In the genomic region with DNA sequence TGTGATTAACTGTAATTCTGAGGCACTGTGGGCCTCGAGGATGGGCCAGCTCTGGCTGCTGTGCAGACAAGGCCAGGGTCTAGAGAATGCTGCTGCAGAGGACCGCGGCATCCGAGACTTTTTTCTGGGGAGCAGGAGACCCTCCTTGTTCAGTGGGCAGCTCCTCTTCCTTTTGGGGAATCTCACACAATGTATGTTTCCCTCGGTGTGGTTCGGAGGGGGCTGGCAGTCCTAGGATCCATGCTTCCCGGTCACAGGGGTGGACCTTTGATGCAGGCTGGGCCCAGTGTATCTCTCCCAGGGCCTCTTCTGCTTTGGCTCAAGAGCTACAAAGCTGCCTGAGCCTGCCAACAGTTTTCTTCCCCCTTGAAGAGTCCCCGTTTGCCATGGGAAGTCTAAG, we compare ENCODE assay signal across 15 cellular contexts. TPM values are rescaled to one million over a fixed set of nuclear protein-coding genes. Genes with fewer than 3 reads are reported as not detected.
"Had no signal": no experiment of that assay in that cellular context is flagged by ENCODE, and none has a peak within 500 bp of the region (broad histone marks: within the 10 kb centered on the region; RNA-seq: fewer than 3 reads in every experiment).

No MANE protein-coding gene starts in this region.

- H3K9me3 Mint-ChIP-seq: activated CD4-positive, alpha-beta T cell treated with anti-CD3 and anti-CD28 coated beads, Interleukin-2, amount 10 ng/mL, durations not matched to agents 24 days and 14 days; effector memory CD8-positive, alpha-beta T cell; stimulated activated memory B cell treated with anti-CD40 and anti-IgM and Interleukin-4, amounts not matched to agents 10 μg/mL and 1 μg/mL and 100 μg/mL, for 72 hours; T-helper 1 cell treated with Interleukin-12 subunit alpha and Interleukin-12 subunit beta and Interleukin-4 antibody, amounts not matched to agents 30 μg/mL and 1 μg/mL, for 36 hours had no signal

- H3K27ac Mint-ChIP-seq: activated CD4-positive, alpha-beta T cell treated with anti-CD3 and anti-CD28 coated beads, Interleukin-2, amount 10 ng/mL, durations not matched to agents 24 days and 14 days; effector memory CD8-positive, alpha-beta T cell; stimulated activated memory B cell treated with anti-CD40 and anti-IgM and Interleukin-4, amounts not matched to agents 10 μg/mL and 1 μg/mL and 100 μg/mL, for 72 hours; T-helper 1 cell treated with Interleukin-12 subunit alpha and Interleukin-12 subunit beta and Interleukin-4 antibody, amounts not matched to agents 30 μg/mL and 1 μg/mL, for 36 hours had no signal

- H3K27me3 Mint-ChIP-seq: stimulated activated memory B cell treated with anti-CD40 and anti-IgM and Interleukin-4, amounts not matched to agents 10 μg/mL and 1 μg/mL and 100 μg/mL, for 72 hours had no signal

- H3K4me1 Mint-ChIP-seq: stimulated activated memory B cell treated with anti-CD40 and anti-IgM and Interleukin-4, amounts not matched to agents 10 μg/mL and 1 μg/mL and 100 μg/mL, for 72 hours had no signal

- H3K4me3 Mint-ChIP-seq: activated CD4-positive, alpha-beta T cell treated with anti-CD3 and anti-CD28 coated beads, Interleukin-2, amount 10 ng/mL, durations not matched to agents 24 days and 14 days; effector memory CD8-positive, alpha-beta T cell; stimulated activated memory B cell treated with anti-CD40 and anti-IgM and Interleukin-4, amounts not matched to agents 10 μg/mL and 1 μg/mL and 100 μg/mL, for 72 hours; T-helper 1 cell treated with Interleukin-12 subunit alpha and Interleukin-12 subunit beta and Interleukin-4 antibody, amounts not matched to agents 30 μg/mL and 1 μg/mL, for 36 hours had no signal

- DNase-seq: activated CD4-positive, alpha-beta T cell treated with anti-CD3 and anti-CD28 coated beads, Interleukin-2, amount 10 ng/mL, durations not matched to agents 24 days and 14 days; central memory CD4-positive, alpha-beta T cell; effector memory CD8-positive, alpha-beta T cell; kidney; left ventricle myocardium inferior; mesendoderm; right cardiac atrium; spleen; stimulated activated CD4-positive, alpha-beta T cell treated with anti-CD3 and anti-CD28 coated beads, Interleukin-1b, Interleukin-23, amount 100 ng/mL, for 48 hours had no signal

- H3K27ac ChIP-seq: left ventricle myocardium inferior, neutrophil, spleen had no signal

- H3K36me3 Mint-ChIP-seq: stimulated activated memory B cell treated with anti-CD40 and anti-IgM and Interleukin-4, amounts not matched to agents 10 μg/mL and 1 μg/mL and 100 μg/mL, for 72 hours had no signal

- ATAC-seq: body of pancreas; effector memory CD8-positive, alpha-beta T cell; right cardiac atrium; SK-N-SH treated with all-trans-retinoic acid at 6 μM for 48 hours; stimulated activated memory B cell treated with anti-CD40 and anti-IgM and Interleukin-4, amounts not matched to agents 10 μg/mL and 1 μg/mL and 100 μg/mL, for 72 hours had no signal

- H3K27me3 ChIP-seq: body of pancreas, neutrophil, spleen had no signal

- H3K36me3 ChIP-seq: left ventricle myocardium inferior, neutrophil, spleen had no signal

- H3K4me3 ChIP-seq: body of pancreas, left ventricle myocardium inferior, spleen had no signal

- H3K4me1 ChIP-seq: left ventricle myocardium inferior, spleen had no signal

- H3K9me3 ChIP-seq: body of pancreas, neutrophil, spleen had no signal

RNA-seq across cellular contexts. Expression of gene MYEOV, which starts 31.5 kb away (rescaled TPM):
- total RNA-seq: left ventricle myocardium inferior, ureter had no signal
- polyA plus RNA-seq: right cardiac atrium had no signal
